ENCODE assay signal across 16 cellular contexts in genomic region chr6:124765314-124765713, GRCh38.
"Had no signal": no experiment of that assay in that cellular context is flagged by ENCODE, and none has a peak within 500 bp of the region (broad histone marks: within the 10 kb centered on the region; RNA-seq: fewer than 3 reads in every experiment).

No MANE protein-coding gene starts in this region.

- DNase-seq: effector memory CD8-positive, alpha-beta T cell; esophagus squamous epithelium; foreskin fibroblast; glutamatergic neuron; kidney; left colon; mammary epithelial cell; mucosa of descending colon; naive thymus-derived CD8-positive, alpha-beta T cell; posterior cingulate gyrus; small intestine; stimulated activated CD4-positive, alpha-beta T cell treated with anti-CD3 and anti-CD28 coated beads, Interleukin-2, amount 100 ng/mL, for 48 hours; stimulated activated naive CD4-positive, alpha-beta T cell treated with Interleukin-2 at 50 U/mL for 16 hours had no signal

- H3K27ac ChIP-seq: epithelial cell of prostate, esophagus squamous epithelium, gastroesophageal sphincter, hepatocyte had no signal

- H3K4me3 ChIP-seq: esophagus squamous epithelium, gastroesophageal sphincter, hepatocyte, mucosa of descending colon had no signal

- H3K4me1 ChIP-seq: esophagus squamous epithelium, gastroesophageal sphincter had no signal

- H3K27me3 ChIP-seq: esophagus squamous epithelium, gastroesophageal sphincter, hepatocyte had no signal

- H3K9me3 ChIP-seq: esophagus squamous epithelium, gastroesophageal sphincter, mucosa of descending colon had no signal

- ATAC-seq: effector memory CD8-positive, alpha-beta T cell; gastroesophageal sphincter; left colon; mucosa of descending colon; naive thymus-derived CD8-positive, alpha-beta T cell had no signal
